ENCODE assay signal across 23 cellular contexts in the genomic region with DNA sequence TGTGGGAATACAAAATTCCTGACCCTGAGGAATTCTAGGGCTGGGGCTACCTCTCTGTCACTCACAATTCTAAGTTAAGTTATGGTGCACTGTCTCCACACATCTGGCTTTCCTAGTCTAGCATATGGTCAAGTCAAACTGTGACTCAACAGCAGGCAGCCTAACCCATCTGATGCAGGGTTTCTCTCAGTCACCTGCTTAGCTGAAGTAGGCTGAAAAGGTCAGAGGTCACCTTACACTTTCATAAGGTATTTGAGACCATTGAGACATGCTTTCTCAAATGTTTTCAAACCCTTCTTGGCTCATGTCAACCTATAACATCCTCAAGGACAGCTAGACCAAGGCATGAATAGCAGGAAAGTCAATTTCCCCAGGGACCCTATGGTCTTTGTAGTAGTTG.
DNase-seq lines count a peak whose midpoint lies in the region; ATAC-seq, FAIRE-seq and TF ChIP-seq lines count a peak whose summit lies in the region.
"Had no signal": no experiment of that assay in that cellular context is flagged by ENCODE, and none has a peak within 500 bp of the region (broad histone marks: within the 10 kb centered on the region; RNA-seq: fewer than 3 reads in every experiment).

No MANE protein-coding gene starts in this region.

- H3K79me2 ChIP-seq in HepG2 (ENCODE audit: insufficient read depth, low read length) (peaks cover 47% of the 10 kb centered on the region), Loucy (ENCODE audit: insufficient read depth, low read length) (peaks cover 88% of the 10 kb centered on the region), neural progenitor cell (ENCODE audit: low read depth) (peaks cover 88% of the 10 kb centered on the region)

- 0 out of 2 replicates have a peak, but pooled peaks cover 2% of the 10 kb centered on the region for H4K20me1 ChIP-seq in HepG2 (ENCODE audit: insufficient read depth, low read length)
- peaks cover 36% of the 10 kb centered on the region for H4K20me1 ChIP-seq in Loucy (ENCODE audit: insufficient read depth, low read length, poor library complexity, severe bottlenecking)
- H4K20me1 ChIP-seq in neural progenitor cell (ENCODE audit: low read depth): peaks cover 29% of the 10 kb centered on the region

- no peak overlapping the region for H2AFZ ChIP-seq in HepG2 (ENCODE audit: low read length)
- H2AFZ ChIP-seq in Loucy (ENCODE audit: low read length): no peak overlapping the region
- no peak overlapping the region for H2AFZ ChIP-seq in neural progenitor cell (replicated peaks)

- in situ Hi-C loops in HepG2 (cut with HindIII; ENCODE audit: extremely low pct_ligation_motif_present, low pct_unique_long_range_greater_than_20kb): no loop called here

- no peak for FAIRE-seq in HepG2 (lab: Jason Lieb, UNC)
- FAIRE-seq: A204.1, HTR-8/SVneo, K562 had no signal

- H3K9me3 Mint-ChIP-seq in neural progenitor cell: peaks cover 25% of the 10 kb centered on the region
- peaks cover 4% of the 10 kb centered on the region for H3K9me3 Mint-ChIP-seq in type B pancreatic cell
- no peaks in the 10 kb centered on the region for H3K9me3 Mint-ChIP-seq in stimulated activated naive B cell treated with anti-CD40 and anti-IgM and Interleukin-4, amounts not matched to agents 10 μg/mL and 1 μg/mL and 100 μg/mL, for 72 hours

- ATAC-seq in HepG2: no peak
- no peak for ATAC-seq in right lobe of liver
- ATAC-seq in stimulated activated naive B cell treated with anti-CD40 and anti-IgM and Interleukin-4, amounts not matched to agents 10 μg/mL and 1 μg/mL and 100 μg/mL, for 72 hours (replicated peaks): no peak
- ATAC-seq: K562 had no signal

- H3K9me3 ChIP-seq in HepG2 (ENCODE audit: low read length) (no peaks in the 10 kb centered on the region), right lobe of liver (no peaks in the 10 kb centered on the region), Loucy (ENCODE audit: insufficient read depth, low read depth, low read length) (no peaks in the 10 kb centered on the region), ectodermal cell (ENCODE audit: control insufficient read depth, low read length) (no peaks in the 10 kb centered on the region), neural progenitor cell (ENCODE audit: low read depth) (no peaks in the 10 kb centered on the region)
- H3K9me3 ChIP-seq: BE2C, HAP-1 had no signal

- no peak overlapping the region for H3K4me3 ChIP-seq in HepG2 (replicated peaks in 1 of 3; ENCODE audit: insufficient read depth in 1 of 3, low read depth in 2 of 3, low read length in 3 of 3)
- no peak overlapping the region for H3K4me3 ChIP-seq in right lobe of liver
- H3K4me3 ChIP-seq in Loucy (ENCODE audit: low read length, poor library complexity, severe bottlenecking): peak overlapping the region; percentile 99
- H3K4me3 ChIP-seq in ectodermal cell (ENCODE audit: insufficient read depth, low read depth, low read length): peak overlapping the region; percentile 11
- peak overlapping the region; percentile 68 for H3K4me3 ChIP-seq in neural progenitor cell
- H3K4me3 ChIP-seq: K562, SK-N-MC had no signal

- POLR2A ChIA-PET in HepG2 (lab: Yijun Ruan, JAX): no interaction called here

- no peak for TF ChIP-seq RAD21 in HepG2 (CRISPR knock-in tag; IDR thresholded peaks at IDR 0.05)

- H3K27me3 Mint-ChIP-seq in neural progenitor cell (ENCODE audit: insufficient read depth, low read depth) (no peaks in the 10 kb centered on the region), type B pancreatic cell (no peaks in the 10 kb centered on the region)
- H3K27me3 Mint-ChIP-seq in stimulated activated naive B cell treated with anti-CD40 and anti-IgM and Interleukin-4, amounts not matched to agents 10 μg/mL and 1 μg/mL and 100 μg/mL, for 72 hours: no peaks in the 10 kb centered on the region
- H3K27me3 Mint-ChIP-seq: CD4-positive, alpha-beta memory T cell had no signal

- H3K4me1 ChIP-seq in HepG2 (ENCODE audit: insufficient read depth, low read length) (peaks cover 33% of the 10 kb centered on the region), right lobe of liver (peaks cover 0 to 2% (median 0%) of the 10 kb centered on the region in 4 donors), Loucy (ENCODE audit: insufficient read depth, low read length, poor library complexity, severe bottlenecking) (peaks cover 28% of the 10 kb centered on the region), ectodermal cell (ENCODE audit: control insufficient read depth, insufficient read depth, low read length) (peaks cover 7% of the 10 kb centered on the region), neural progenitor cell (peaks cover 14% of the 10 kb centered on the region)
- H3K4me1 ChIP-seq: BE2C had no signal

- peaks cover 26% of the 10 kb centered on the region for H3K4me1 Mint-ChIP-seq in neural progenitor cell
- peaks cover 5% of the 10 kb centered on the region for H3K4me1 Mint-ChIP-seq in type B pancreatic cell (ENCODE audit: unreplicated experiment)
- peaks cover 16 to 17% of the 10 kb centered on the region in 2 donors for H3K4me1 Mint-ChIP-seq in stimulated activated naive B cell treated with anti-CD40 and anti-IgM and Interleukin-4, amounts not matched to agents 10 μg/mL and 1 μg/mL and 100 μg/mL, for 72 hours

- H3K4me3 Mint-ChIP-seq in neural progenitor cell (no peak overlapping the region), type B pancreatic cell (no peak overlapping the region)
- no peak overlapping the region for H3K4me3 Mint-ChIP-seq in stimulated activated naive B cell treated with anti-CD40 and anti-IgM and Interleukin-4, amounts not matched to agents 10 μg/mL and 1 μg/mL and 100 μg/mL, for 72 hours
- H3K4me3 Mint-ChIP-seq: CD4-positive, alpha-beta memory T cell had no signal

- no TSS peak for BruUV-seq in HepG2 (replicated peaks; lab: Mats Ljungman, UMichigan)

- no peaks in the 10 kb centered on the region for H3K27me3 ChIP-seq in HepG2 (ENCODE audit: control insufficient read depth in 1 of 2, insufficient read depth in 2 of 2, low read length in 2 of 2)
- H3K27me3 ChIP-seq in right lobe of liver: no peaks in the 10 kb centered on the region
- peaks cover 4% of the 10 kb centered on the region for H3K27me3 ChIP-seq in Loucy (ENCODE audit: insufficient read depth, low read length, poor library complexity, severe bottlenecking)
- no peaks in the 10 kb centered on the region for H3K27me3 ChIP-seq in ectodermal cell (ENCODE audit: control insufficient read depth, insufficient read depth, low read length, poor library complexity, severe bottlenecking)
- no peaks in the 10 kb centered on the region for H3K27me3 ChIP-seq in neural progenitor cell
- H3K27me3 ChIP-seq: BE2C had no signal

- H3K27ac Mint-ChIP-seq in neural progenitor cell (no peak overlapping the region), type B pancreatic cell (no peak overlapping the region)
- no peak overlapping the region for H3K27ac Mint-ChIP-seq in stimulated activated naive B cell treated with anti-CD40 and anti-IgM and Interleukin-4, amounts not matched to agents 10 μg/mL and 1 μg/mL and 100 μg/mL, for 72 hours
- H3K27ac Mint-ChIP-seq: CD4-positive, alpha-beta memory T cell had no signal

- TF ChIP-seq EP300 in HepG2 (IDR thresholded peaks at IDR 0.05; ENCODE audit: low read depth in 2 of 2, low read length in 2 of 2) (no peak), HepG2 (CRISPR knock-in tag; IDR thresholded peaks at IDR 0.05; ENCODE audit: borderline replicate concordance) (no peak)

- H3K36me3 Mint-ChIP-seq in neural progenitor cell (peaks cover 49% of the 10 kb centered on the region), type B pancreatic cell (no peaks in the 10 kb centered on the region)
- H3K36me3 Mint-ChIP-seq in stimulated activated naive B cell treated with anti-CD40 and anti-IgM and Interleukin-4, amounts not matched to agents 10 μg/mL and 1 μg/mL and 100 μg/mL, for 72 hours: peaks cover 0 to 6% of the 10 kb centered on the region in 2 donors
- H3K36me3 Mint-ChIP-seq: CD4-positive, alpha-beta memory T cell had no signal

- H3K9ac ChIP-seq in HepG2 (ENCODE audit: insufficient read depth, low read depth, low read length) (no peak overlapping the region), Loucy (ENCODE audit: low read depth, low read length, poor library complexity, severe bottlenecking) (peak overlapping the region; percentile 99), neural progenitor cell (no peak overlapping the region)

- DNase-seq in HepG2 (ENCODE audit: low spot score) (no peak), right lobe of liver (no peak), neural progenitor cell (ENCODE audit: low spot score) (no peak), type B pancreatic cell (ENCODE audit: extremely low spot score, unreplicated experiment) (no peak), iPS-NIHi7 (ENCODE audit: extremely low spot score) (no peak)
- no peak for DNase-seq in stimulated activated naive B cell treated with anti-CD40 and anti-IgM and Interleukin-4, amounts not matched to agents 10 μg/mL and 1 μg/mL and 100 μg/mL, for 72 hours
- DNase-seq: BE2C; Calu3; CD4-positive, alpha-beta memory T cell; DMS79; MV-4-11; NCI-H1417 treated with DMSO at 0.1 percent for 48 hours; NCI-H1930; NCI-H345; NCI-H526 treated with DMSO at 0.1 percent for 48 hours; SHP77 had no signal

- H3K36me3 ChIP-seq in HepG2 (replicated peaks in 1 of 2; ENCODE audit: control insufficient read depth in 1 of 2, insufficient read depth in 2 of 2, low read length in 2 of 2): no peaks in the 10 kb centered on the region; a peak in 2 of 5 replicates
- no peaks in the 10 kb centered on the region for H3K36me3 ChIP-seq in right lobe of liver
- H3K36me3 ChIP-seq in Loucy (ENCODE audit: insufficient read depth, low read length): no peaks in the 10 kb centered on the region
- H3K36me3 ChIP-seq in ectodermal cell (ENCODE audit: control insufficient read depth, insufficient read depth, low read length): peaks cover 1% of the 10 kb centered on the region
- H3K36me3 ChIP-seq in neural progenitor cell: peaks cover 12% of the 10 kb centered on the region

- H3F3A ChIP-seq in Loucy (ENCODE audit: low read depth): no peaks in the 10 kb centered on the region
- peaks cover 25% of the 10 kb centered on the region for H3F3A ChIP-seq in neural progenitor cell (ENCODE audit: low read depth)

- CTCF ChIA-PET in HepG2 (lab: Yijun Ruan, JAX; ENCODE audit: low intra/inter-chr PET ratio, low total read pairs): no interaction called here

- intact Hi-C loops in HepG2 (cut with micrococcal nuclease; ENCODE audit: unreplicated experiment) (no loop called here), right lobe of liver (cut with DNase I) (no loop called here)

- H3K9me2 ChIP-seq in Loucy (replicated peaks; ENCODE audit: low read depth, low read length): no peaks in the 10 kb centered on the region

- no peak overlapping the region for H3K27ac ChIP-seq in HepG2 (ENCODE audit: extremely low read length, insufficient read depth, low read length)
- H3K27ac ChIP-seq in right lobe of liver: no peak overlapping the region
- H3K27ac ChIP-seq in ectodermal cell (ENCODE audit: insufficient read depth, low read depth, low read length, poor library complexity, severe bottlenecking): no peak overlapping the region
- no peak overlapping the region for H3K27ac ChIP-seq in neural progenitor cell
- H3K27ac ChIP-seq: SK-N-MC had no signal

- no peak for TF ChIP-seq CTCF in HepG2 (CRISPR knock-in tag; IDR thresholded peaks at IDR 0.05)
- TF ChIP-seq CTCF in right lobe of liver (IDR thresholded peaks at IDR 0.05): no peak
- no peak for TF ChIP-seq CTCF in Loucy (conservative IDR thresholded peaks at IDR 0.05; ENCODE audit: low read length)
- TF ChIP-seq CTCF in neural progenitor cell (IDR thresholded peaks at IDR 0.05): no peak
- TF ChIP-seq CTCF in type B pancreatic cell (conservative IDR thresholded peaks at IDR 0.05): no peak

- no peak overlapping the region; the same call in 1 of the 2 replicates for H3K4me2 ChIP-seq in HepG2 (ENCODE audit: low read depth, low read length)
- H3K4me2 ChIP-seq in Loucy (ENCODE audit: low read depth, low read length, poor library complexity, severe bottlenecking): peak overlapping the region; percentile 86
- H3K4me2 ChIP-seq in neural progenitor cell: peak overlapping the region; percentile 87

- TF ChIP-seq POLR2A in HepG2 (IDR thresholded peaks at IDR 0.05; ENCODE audit: insufficient read depth in 1 of 2, low read depth in 2 of 2, low read length in 2 of 2) (no peak), right lobe of liver (IDR thresholded peaks at IDR 0.05) (no peak)

Comparison
In these comparisons a context has a peak if more than half of its experiments do, and no peak if none do; other contexts are left out.
1. H3K4me3 ChIP-seq: peak in Loucy (single experiment), ectodermal cell (single experiment) and neural progenitor cell (single experiment); none in HepG2 (0 of 3) and right lobe of liver (0 of 3).